ENCODE assay signal across 21 cellular contexts in genomic region chr15:95254263-95254662, GRCh38.
"Had no signal": no experiment of that assay in that cellular context is flagged by ENCODE, and none has a peak within 500 bp of the region (broad histone marks: within the 10 kb centered on the region; RNA-seq: fewer than 3 reads in every experiment).

No MANE protein-coding gene starts in this region.

- H3K9ac ChIP-seq: SK-N-SH had no signal

- H3K27me3 Mint-ChIP-seq: memory B cell had no signal

- ATAC-seq: activated T-helper 17 cell treated with anti-CD3 and anti-CD28 coated beads, Interleukin-2, amount 50 U/mL, for 72 hours; mucosa of descending colon had no signal

- DNase-seq: activated T-cell treated with anti-CD3 and anti-CD28 coated beads, Interleukin-2, amount 50 U/mL, for 24 hours; central memory CD4-positive, alpha-beta T cell; dorsolateral prefrontal cortex; esophagus squamous epithelium; foreskin fibroblast; kidney glomerular epithelial cell; mucosa of descending colon; occipital lobe; sigmoid colon; SK-N-SH; stimulated activated CD4-positive, alpha-beta T cell treated with anti-CD3 and anti-CD28 coated beads, Interleukin-4, amount 100 ng/mL, for 24 hours; stimulated activated naive CD4-positive, alpha-beta T cell treated with Interleukin-2 at 50 U/mL for 16 hours; T-helper 2 cell; upper lobe of left lung had no signal

- H3K27me3 ChIP-seq: esophagus squamous epithelium, sigmoid colon, upper lobe of left lung had no signal

- H3K27ac Mint-ChIP-seq: activated naive CD8-positive, alpha-beta T cell; activated T-cell treated with anti-CD3 and anti-CD28 coated beads, Interleukin-2, amount 50 U/mL, for 24 hours; activated T-helper 17 cell treated with anti-CD3 and anti-CD28 coated beads, Interleukin-2, amount 50 U/mL, for 72 hours; memory B cell had no signal

- FAIRE-seq: astrocyte, colon had no signal

- H3K27ac ChIP-seq: dorsolateral prefrontal cortex, esophagus squamous epithelium, sigmoid colon, thoracic aorta, upper lobe of left lung had no signal

- H3K4me1 Mint-ChIP-seq: activated T-helper 17 cell treated with anti-CD3 and anti-CD28 coated beads, Interleukin-2, amount 50 U/mL, for 72 hours; memory B cell had no signal

- H3K36me3 Mint-ChIP-seq: activated naive CD8-positive, alpha-beta T cell; memory B cell had no signal

- H3K4me3 Mint-ChIP-seq: activated naive CD8-positive, alpha-beta T cell; activated T-cell treated with anti-CD3 and anti-CD28 coated beads, Interleukin-2, amount 50 U/mL, for 24 hours; activated T-helper 17 cell treated with anti-CD3 and anti-CD28 coated beads, Interleukin-2, amount 50 U/mL, for 72 hours; memory B cell had no signal

- H3K9me3 Mint-ChIP-seq: activated T-cell treated with anti-CD3 and anti-CD28 coated beads, Interleukin-2, amount 50 U/mL, for 24 hours; activated T-helper 17 cell treated with anti-CD3 and anti-CD28 coated beads, Interleukin-2, amount 50 U/mL, for 72 hours had no signal

- H3K36me3 ChIP-seq: esophagus squamous epithelium, sigmoid colon, thoracic aorta, upper lobe of left lung had no signal

- H3K4me3 ChIP-seq: dorsolateral prefrontal cortex, esophagus squamous epithelium, mucosa of descending colon, sigmoid colon, smooth muscle cell, thoracic aorta, upper lobe of left lung had no signal

- H3K9me3 ChIP-seq: esophagus squamous epithelium, mucosa of descending colon, sigmoid colon, SK-N-SH, thoracic aorta, upper lobe of left lung had no signal

- H3K4me2 ChIP-seq: SK-N-SH, smooth muscle cell had no signal
